ENCODE assay signal across 32 cellular contexts in genomic region chr22:50278956-50279619, GRCh38.
"Had no signal": no experiment of that assay in that cellular context is flagged by ENCODE, and none has a peak within 500 bp of the region (broad histone marks: within the 10 kb centered on the region; RNA-seq: fewer than 3 reads in every experiment).

No MANE protein-coding gene starts in this region.

- H3K27me3 Mint-ChIP-seq: activated B cell treated with CpG ODN at 0.5 μM for 24 hours; activated CD8-positive, alpha-beta memory T cell treated with anti-CD3 and anti-CD28 coated beads, Interleukin-2, amount 10 ng/mL, durations not matched to agents 7 days and 5 days; activated naive CD8-positive, alpha-beta T cell; brain; type B pancreatic cell had no signal

- H3K4me3 ChIP-seq: cardiac muscle cell, coronary artery, dorsolateral prefrontal cortex, gastrocnemius medialis, left lung, lower lobe of right lung, mucosa of descending colon, skin epidermis, thoracic aorta, uterus had no signal

- FAIRE-seq: islet of Langerhans had no signal

- H3K4me3 Mint-ChIP-seq: activated B cell treated with CpG ODN at 0.5 μM for 24 hours; activated CD8-positive, alpha-beta memory T cell treated with anti-CD3 and anti-CD28 coated beads, Interleukin-2, amount 10 ng/mL, durations not matched to agents 7 days and 5 days; activated CD8-positive, alpha-beta T cell treated with anti-CD3 and anti-CD28 coated beads, Interleukin-2, amount 10 ng/mL, durations not matched to agents 7 days and 5 days; activated naive CD8-positive, alpha-beta T cell; brain; natural killer cell treated with Interleukin-12 subunit alpha and Interleukin-12 subunit beta and Interleukin-15 and Interleukin-18, amount 100 ng/mL, for 72 hours; T-helper 2 cell treated with Interferon-gamma antibody and Interleukin-4, amounts not matched to agents 5 μg/mL and 100 μg/mL, for 36 hours; type B pancreatic cell had no signal

- H3K36me3 ChIP-seq: neutrophil, uterus had no signal

- H3K27ac ChIP-seq: cardiac muscle cell, coronary artery, gastrocnemius medialis, left lung, lower lobe of right lung, neutrophil, thoracic aorta, uterus had no signal

- H3K36me3 Mint-ChIP-seq: activated CD8-positive, alpha-beta memory T cell treated with anti-CD3 and anti-CD28 coated beads, Interleukin-2, amount 10 ng/mL, durations not matched to agents 7 days and 5 days; activated naive CD8-positive, alpha-beta T cell; natural killer cell treated with Interleukin-12 subunit alpha and Interleukin-12 subunit beta and Interleukin-15 and Interleukin-18, amount 100 ng/mL, for 72 hours had no signal

- H3K27me3 ChIP-seq: cardiac muscle cell, dorsolateral prefrontal cortex, gastrocnemius medialis, left lung, uterus had no signal

- H3K9me3 ChIP-seq: gastrocnemius medialis, left lung, lower lobe of right lung, mucosa of descending colon, neutrophil, thoracic aorta, uterus had no signal

- H3K4me1 ChIP-seq: left lung, uterus had no signal

- DNase-seq: activated B cell treated with CpG ODN at 0.5 μM for 24 hours; activated CD8-positive, alpha-beta memory T cell treated with anti-CD3 and anti-CD28 coated beads, Interleukin-2, amount 10 ng/mL, durations not matched to agents 7 days and 5 days; activated CD8-positive, alpha-beta T cell treated with anti-CD3 and anti-CD28 coated beads, Interleukin-2, amount 10 ng/mL, durations not matched to agents 7 days and 5 days; activated T-cell treated with anti-CD3 and anti-CD28 coated beads, Interleukin-2, amount 50 U/mL, for 48 hours; aorta; cerebellar nuclear complex; dorsolateral prefrontal cortex; effector memory CD4-positive, alpha-beta T cell; gastrocnemius medialis; glutamatergic neuron; left lung; lower lobe of right lung; mesendoderm; mucosa of descending colon; stimulated activated CD4-positive, alpha-beta T cell treated with anti-CD3 and anti-CD28 coated beads, Interleukin-12 subunit alpha, Interleukin-12 subunit beta, amount 100 ng/mL, for 4 hours; stimulated activated CD4-positive, alpha-beta T cell treated with anti-CD3 and anti-CD28 coated beads, Interleukin-4, amount 100 ng/mL, for 1 hour; stimulated activated naive CD8-positive, alpha-beta T cell treated with anti-CD3 and anti-CD28 coated beads, Interleukin-15, Interleukin-2, amounts not matched to agents 100 U/mL and 50 U/mL, for 24 hours; T-helper 1 cell; uterus had no signal

- ATAC-seq: activated CD8-positive, alpha-beta memory T cell treated with anti-CD3 and anti-CD28 coated beads, Interleukin-2, amount 10 ng/mL, durations not matched to agents 7 days and 5 days; activated CD8-positive, alpha-beta T cell treated with anti-CD3 and anti-CD28 coated beads, Interleukin-2, amount 10 ng/mL, durations not matched to agents 7 days and 5 days; gastrocnemius medialis; left lung; lower lobe of right lung; mucosa of descending colon; natural killer cell treated with Interleukin-12 subunit alpha and Interleukin-12 subunit beta and Interleukin-15 and Interleukin-18, amount 100 ng/mL, for 72 hours; sciatic nerve; stimulated activated naive CD8-positive, alpha-beta T cell treated with anti-CD3 and anti-CD28 coated beads, Interleukin-15, Interleukin-2, amounts not matched to agents 100 U/mL and 50 U/mL, for 24 hours had no signal

- H3K9me3 Mint-ChIP-seq: activated B cell treated with CpG ODN at 0.5 μM for 24 hours; activated T-helper 2 cell treated with anti-CD3 and anti-CD28 coated beads, Interferon-gamma antibody, Interleukin-2, Interleukin-4, amounts not matched to agents 10 μg/mL and 5 μg/mL and 100 μg/mL, durations not matched to agents 14 hours and 24 hours and 36 hours; brain; natural killer cell treated with Interleukin-12 subunit alpha and Interleukin-12 subunit beta and Interleukin-15 and Interleukin-18, amount 100 ng/mL, for 72 hours; T-helper 2 cell treated with Interferon-gamma antibody and Interleukin-4, amounts not matched to agents 5 μg/mL and 100 μg/mL, for 36 hours; type B pancreatic cell had no signal

- H3K27ac Mint-ChIP-seq: activated B cell treated with CpG ODN at 0.5 μM for 24 hours; activated CD8-positive, alpha-beta memory T cell treated with anti-CD3 and anti-CD28 coated beads, Interleukin-2, amount 10 ng/mL, durations not matched to agents 7 days and 5 days; activated CD8-positive, alpha-beta T cell treated with anti-CD3 and anti-CD28 coated beads, Interleukin-2, amount 10 ng/mL, durations not matched to agents 7 days and 5 days; activated naive CD8-positive, alpha-beta T cell; activated T-helper 2 cell treated with anti-CD3 and anti-CD28 coated beads, Interferon-gamma antibody, Interleukin-2, Interleukin-4, amounts not matched to agents 10 μg/mL and 5 μg/mL and 100 μg/mL, durations not matched to agents 14 hours and 24 hours and 36 hours; brain; natural killer cell treated with Interleukin-12 subunit alpha and Interleukin-12 subunit beta and Interleukin-15 and Interleukin-18, amount 100 ng/mL, for 72 hours; T-helper 2 cell treated with Interferon-gamma antibody and Interleukin-4, amounts not matched to agents 5 μg/mL and 100 μg/mL, for 36 hours; type B pancreatic cell had no signal
